ENCODE assay signal across 8 cellular contexts in the genomic region with DNA sequence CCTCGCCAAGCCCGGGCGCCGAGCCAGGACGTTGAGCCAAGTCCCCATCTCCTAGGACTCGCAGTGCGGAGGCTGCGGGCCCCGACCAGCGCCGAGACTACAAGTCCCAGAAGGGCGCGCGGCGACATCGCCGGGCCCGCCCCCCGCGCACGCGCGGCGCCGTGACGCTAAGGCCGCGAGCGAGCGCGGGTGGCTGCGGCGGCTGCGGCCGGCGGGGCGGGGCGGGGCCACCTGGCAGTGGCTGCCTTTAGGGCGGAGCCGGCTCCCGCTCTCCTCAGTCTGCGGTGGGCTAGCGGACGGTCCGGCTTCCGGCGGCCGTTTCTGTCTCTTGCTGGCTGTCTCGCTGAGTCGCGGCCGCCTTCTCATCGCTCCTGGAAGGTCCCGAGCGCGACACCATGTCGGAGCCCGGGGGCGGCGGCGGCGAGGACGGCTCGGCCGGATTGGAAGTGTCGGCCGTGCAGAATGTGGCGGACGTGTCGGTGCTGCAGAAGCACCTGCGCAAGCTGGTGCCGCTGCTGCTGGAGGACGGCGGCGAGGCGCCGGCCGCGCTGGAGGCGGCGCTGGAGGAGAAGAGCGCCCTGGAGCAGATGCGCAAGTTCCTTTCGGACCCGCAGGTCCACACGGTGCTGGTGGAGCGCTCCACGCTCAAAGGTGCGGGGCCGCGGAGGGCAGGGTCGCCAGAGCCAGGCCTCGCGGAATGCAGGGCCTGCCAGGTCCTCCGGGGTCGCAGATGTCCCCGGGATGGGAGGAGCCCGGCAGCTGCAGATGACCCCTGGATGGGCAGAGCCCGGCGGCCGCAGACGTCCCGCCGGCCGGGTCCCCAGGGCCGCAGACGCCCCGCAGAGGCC. TPM values are rescaled to one million over a fixed set of nuclear protein-coding genes. Genes with fewer than 3 reads are reported as not detected.
A peak's percentile ranks its signal among the peaks of the same experiment; 100 is the strongest.
DNase-seq lines count a peak whose midpoint lies in the region; ATAC-seq and TF ChIP-seq lines count a peak whose summit lies in the region.

A gene (plus strand): TSS at position 277 of the 848 bp plus-strand sequence. CDS start 119 bp downstream, at position 396.

- CTCF ChIA-PET in SK-N-SH (lab: Yijun Ruan, JAX) = interaction anchor here (0.6 to 4.6 kb wide), 8 partner anchors 11 to 349 kb away, joined by 3 to 33 read pairs (median 3); no protein-coding TSS in a partner anchor
- CTCF ChIA-PET in activated naive CD4-positive, alpha-beta T cell treated with anti-CD3 and anti-CD28 coated beads, Interleukin-2, amount 10 ng/mL, durations not matched to agents 7 days and 5 days (lab: Charles Lee) = interaction anchor here (0.6 to 5.6 kb wide), 6 partner anchors 132 to 361 kb away, joined by 3 to 42 read pairs (median 4); no protein-coding TSS in a partner anchor

- H3K9me3 ChIP-seq in SK-N-SH (no peaks in the 10 kb centered on the region), gastroesophageal sphincter (no peaks in the 10 kb centered on the region), neutrophil (no peaks in the 10 kb centered on the region), subcutaneous abdominal adipose tissue (ENCODE audit: control insufficient read depth in 5 of 5, low read length in 5 of 5) (no peaks in the 10 kb centered on the region)

- WGBS in SK-N-SH (ENCODE audit: low lambda C conversion rate) = under 1% methylated on average over 52 of the region's 108 CpGs
- WGBS in gastroesophageal sphincter (ENCODE audit: low coverage in 1 of 2), 2 donors = 0% methylated on average over 2 of the region's 108 CpGs; no CpG with 5 or more reads in 1 of the 2 donors

- H3K4me3 ChIP-seq in GM06990 (replicated peaks; ENCODE audit: low read depth, low read length) (peak within 1 kb of the TSS; percentile 98), SK-N-SH (ENCODE audit: low read depth in 2 of 2, low read length in 1 of 2) (peak within 1 kb of the TSS; percentile 90 to 97), gastroesophageal sphincter (peak within 1 kb of the TSS; percentile 70 to 88), neutrophil (ENCODE audit: low read depth in 1 of 2, low read length in 1 of 2) (peak within 1 kb of the TSS; percentile 93 to 96), subcutaneous abdominal adipose tissue (ENCODE audit: low read depth in 1 of 5, low read length in 5 of 5) (peak within 1 kb of the TSS; percentile 76 to 100 (median 100))

- ATAC-seq in HG02588 (IDR thresholded peaks at IDR 0.05; ENCODE audit: unreplicated experiment) (peak; percentile 81), gastroesophageal sphincter (peak; percentile 94)

- TF ChIP-seq CTCF in GM06990 (IDR thresholded peaks at IDR 0.05; ENCODE audit: insufficient read depth, low read length, poor library complexity, severe bottlenecking) (no peak), SK-N-SH (IDR thresholded peaks at IDR 0.05) (no peak), gastroesophageal sphincter (IDR thresholded peaks at IDR 0.05) (no peak), neutrophil (IDR thresholded peaks at IDR 0.05) (no peak)

- H3K4me1 ChIP-seq in SK-N-SH (ENCODE audit: control insufficient read depth in 1 of 2, insufficient read depth in 2 of 2, low read depth in 1 of 2, low read length in 1 of 2) = peaks cover 22 to 37% of the 10 kb centered on the region in 2 experiments; a peak in 3 of 4 replicates
- peaks cover 0 to 72% (median 13%) of the 10 kb centered on the region in 3 donors for H3K4me1 ChIP-seq in gastroesophageal sphincter
- H3K4me1 ChIP-seq in neutrophil (ENCODE audit: control insufficient read depth in 1 of 2, insufficient read depth in 1 of 2, low read depth in 1 of 2, low read length in 1 of 2) = peaks cover 14 to 27% of the 10 kb centered on the region in 2 experiments
- peaks cover 4 to 42% (median 34%) of the 10 kb centered on the region in 5 donors for H3K4me1 ChIP-seq in subcutaneous abdominal adipose tissue (ENCODE audit: control insufficient read depth in 5 of 5, insufficient read depth in 5 of 5, low read length in 5 of 5)

- peaks cover 10% of the 10 kb centered on the region for H3F3A ChIP-seq in SK-N-SH (replicated peaks; ENCODE audit: insufficient read depth)

- peak within 1 kb of the TSS; percentile 80 for H2AFZ ChIP-seq in SK-N-SH (ENCODE audit: low read depth)

- no peak for TF ChIP-seq EP300 in SK-N-SH (IDR thresholded peaks at IDR 0.05; ENCODE audit: borderline replicate concordance in 1 of 2, low read depth in 1 of 2, low read length in 1 of 2)
- TF ChIP-seq EP300 in gastroesophageal sphincter (IDR thresholded peaks at IDR 0.05) = no peak

- peak within 1 kb of the TSS; percentile 91 for H3K4me3 Mint-ChIP-seq in activated naive CD4-positive, alpha-beta T cell treated with anti-CD3 and anti-CD28 coated beads, Interleukin-2, amount 10 ng/mL, durations not matched to agents 7 days and 5 days

- DNase-seq in GM06990 (ENCODE audit: extremely low read depth, insufficient read length) (peak; percentile 94), NCI-H1092 treated with DMSO at 0.1 percent for 48 hours (lab: John Stamatoyannopoulos, UW) (peak; percentile 94), SK-N-SH (peak; percentile 96)
- DNase-seq in activated naive CD4-positive, alpha-beta T cell treated with anti-CD3 and anti-CD28 coated beads, Interleukin-2, amount 10 ng/mL, durations not matched to agents 7 days and 5 days = peak; percentile 90

- peaks cover 51% of the 10 kb centered on the region for H3K79me2 ChIP-seq in SK-N-SH (ENCODE audit: insufficient read depth)

- H3K36me3 ChIP-seq in GM06990 (ENCODE audit: control insufficient read depth, insufficient read depth, low read length) (no peaks in the 10 kb centered on the region), SK-N-SH (replicated peaks in 1 of 2; ENCODE audit: control insufficient read depth in 1 of 2, insufficient read depth in 2 of 2, low read length in 1 of 2) (peaks cover 3 to 21% of the 10 kb centered on the region in 2 experiments), gastroesophageal sphincter (peaks cover 0 to 4% of the 10 kb centered on the region in 2 donors), neutrophil (peaks cover 3% of the 10 kb centered on the region), subcutaneous abdominal adipose tissue (ENCODE audit: control insufficient read depth in 5 of 5, insufficient read depth in 5 of 5, low read length in 5 of 5) (peaks cover 0 to 8% (median 3%) of the 10 kb centered on the region in 5 donors)

- H3K27ac ChIP-seq in SK-N-SH (ENCODE audit: low read depth in 2 of 2, low read length in 1 of 2) = peak within 1 kb of the TSS; percentile 83 to 92
- H3K27ac ChIP-seq in gastroesophageal sphincter = peak within 1 kb of the TSS; percentile 72 to 97 (median 96)
- H3K27ac ChIP-seq in neutrophil = peak within 1 kb of the TSS; percentile 92
- peak within 1 kb of the TSS; percentile 93 for H3K27ac ChIP-seq in subcutaneous abdominal adipose tissue (ENCODE audit: low read depth, low read length)

- peaks cover 46% of the 10 kb centered on the region for H3K4me1 Mint-ChIP-seq in activated naive CD4-positive, alpha-beta T cell treated with anti-CD3 and anti-CD28 coated beads, Interleukin-2, amount 10 ng/mL, durations not matched to agents 7 days and 5 days

- H3K9ac ChIP-seq in SK-N-SH (peak within 1 kb of the TSS; percentile 95), subcutaneous abdominal adipose tissue (ENCODE audit: low read length in 5 of 5) (peak within 1 kb of the TSS; percentile 73 to 97 (median 93))

- H3K27me3 ChIP-seq in GM06990 (replicated peaks; ENCODE audit: control insufficient read depth, insufficient read depth, low read length) (no peaks in the 10 kb centered on the region), SK-N-SH (ENCODE audit: insufficient read depth) (no peaks in the 10 kb centered on the region), gastroesophageal sphincter (no peaks in the 10 kb centered on the region), neutrophil (no peaks in the 10 kb centered on the region), subcutaneous abdominal adipose tissue (ENCODE audit: control insufficient read depth in 5 of 5, insufficient read depth in 4 of 5, low read length in 5 of 5) (no peaks in the 10 kb centered on the region)

- no peaks in the 10 kb centered on the region for H3K9me3 Mint-ChIP-seq in activated naive CD4-positive, alpha-beta T cell treated with anti-CD3 and anti-CD28 coated beads, Interleukin-2, amount 10 ng/mL, durations not matched to agents 7 days and 5 days

- peak within 1 kb of the TSS; percentile 78 for H3K4me2 ChIP-seq in SK-N-SH

- H3K36me3 Mint-ChIP-seq in activated naive CD4-positive, alpha-beta T cell treated with anti-CD3 and anti-CD28 coated beads, Interleukin-2, amount 10 ng/mL, durations not matched to agents 7 days and 5 days = peaks cover 13% of the 10 kb centered on the region

- H3K27ac Mint-ChIP-seq in activated naive CD4-positive, alpha-beta T cell treated with anti-CD3 and anti-CD28 coated beads, Interleukin-2, amount 10 ng/mL, durations not matched to agents 7 days and 5 days = peak within 1 kb of the TSS; percentile 93

- TF ChIP-seq RAD21 in SK-N-SH (IDR thresholded peaks at IDR 0.05; ENCODE audit: low read length) = no peak

- no peaks in the 10 kb centered on the region for H3K9me2 ChIP-seq in SK-N-SH

- H4K20me1 ChIP-seq in SK-N-SH (ENCODE audit: insufficient read depth) = peaks cover 30% of the 10 kb centered on the region

- peak; percentile 97 to 98 for TF ChIP-seq POLR2A in gastroesophageal sphincter (IDR thresholded peaks at IDR 0.05)

- POLR2A ChIA-PET in SK-N-SH (lab: Yijun Ruan, JAX) = interaction anchor here (0.6 to 1.1 kb wide), 4 partner anchors 8 to 154 kb away, joined by 3 read pairs; no protein-coding TSS in a partner anchor

- peaks cover 10% of the 10 kb centered on the region for H3K27me3 Mint-ChIP-seq in activated naive CD4-positive, alpha-beta T cell treated with anti-CD3 and anti-CD28 coated beads, Interleukin-2, amount 10 ng/mL, durations not matched to agents 7 days and 5 days

TF ChIP-seq in SK-N-SH, 30 proteins besides CTCF, POLR2A, EP300 and RAD21 (continues in another document):
- TF ChIP-seq, protein P1, sequence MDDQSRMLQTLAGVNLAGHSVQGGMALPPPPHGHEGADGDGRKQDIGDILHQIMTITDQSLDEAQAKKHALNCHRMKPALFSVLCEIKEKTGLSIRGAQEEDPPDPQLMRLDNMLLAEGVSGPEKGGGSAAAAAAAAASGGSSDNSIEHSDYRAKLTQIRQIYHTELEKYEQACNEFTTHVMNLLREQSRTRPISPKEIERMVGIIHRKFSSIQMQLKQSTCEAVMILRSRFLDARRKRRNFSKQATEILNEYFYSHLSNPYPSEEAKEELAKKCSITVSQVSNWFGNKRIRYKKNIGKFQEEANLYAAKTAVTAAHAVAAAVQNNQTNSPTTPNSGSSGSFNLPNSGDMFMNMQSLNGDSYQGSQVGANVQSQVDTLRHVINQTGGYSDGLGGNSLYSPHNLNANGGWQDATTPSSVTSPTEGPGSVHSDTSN (IDR thresholded peaks at IDR 0.05) = no peak
- TF ChIP-seq MXI1 (IDR thresholded peaks at IDR 0.05; ENCODE audit: low read depth, low read length) (peak; percentile 56), MEF2A (IDR thresholded peaks at IDR 0.05; ENCODE audit: borderline replicate concordance, low read depth) (no peak), POLR2AphosphoS5 (IDR thresholded peaks at IDR 0.05; ENCODE audit: low read depth, low read length) (peak; percentile 98), YY1 (IDR thresholded peaks at IDR 0.05; ENCODE audit: low read depth) (peak; percentile 53; the same call in 1 of the 2 replicates)

RNA-seq across cellular contexts. Expression of the gene that starts here (rescaled TPM):
- polyA plus RNA-seq in SK-N-SH (2012; rRNA removed) = 110 and 140 TPM in 2 replicates
- polyA plus RNA-seq in SK-N-SH (2012; cell fraction: cytosol; rRNA removed) = 78.2 and 105 TPM in 2 replicates
- 354 and 413 TPM in 2 replicates for polyA plus RNA-seq in SK-N-SH (2012; cell fraction: nucleus; rRNA removed)
- total RNA-seq in gastroesophageal sphincter = 1,000 to 10,000 TPM in 1 of 4 donors, 100 to 1,000 TPM in 3; 606 to 1,020 (median 666) TPM

Comparison
In these comparisons a context has a peak if more than half of its experiments do, and no peak if none do; other contexts are left out.
1. Peak in every context shown above with its lines: DNase-seq, ATAC-seq, H3K4me3 ChIP-seq and H3K27ac ChIP-seq.